22 cellular contexts compared by ENCODE assay signal in the genomic region with DNA sequence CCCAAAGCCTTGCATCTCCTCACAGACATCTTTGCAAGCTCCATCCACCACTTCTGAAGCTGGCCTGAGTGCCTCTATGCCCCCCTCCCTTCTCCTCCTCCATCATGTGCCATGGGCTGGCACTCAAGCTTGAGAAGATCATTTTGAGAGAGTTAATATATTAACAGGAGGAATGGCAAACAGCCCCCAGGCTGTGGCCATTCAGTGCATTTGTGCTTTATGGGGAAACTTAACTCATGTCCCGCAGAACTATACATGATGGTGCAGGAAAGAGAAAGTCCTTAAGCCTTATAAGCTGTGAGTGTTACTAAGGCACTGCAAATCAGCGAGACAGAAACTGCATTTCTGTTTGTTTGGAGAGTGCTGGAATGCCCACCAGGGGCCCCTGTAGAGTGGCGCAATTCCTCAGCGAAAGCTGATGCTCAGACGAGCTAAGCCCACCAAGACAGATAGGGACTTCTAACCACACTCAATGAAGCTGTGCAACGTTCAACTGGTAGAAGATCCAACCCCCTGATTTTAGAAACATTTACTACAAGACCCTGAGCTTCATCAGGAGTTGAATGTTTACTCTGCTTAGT. TPM values are rescaled to one million over a fixed set of nuclear protein-coding genes. Genes with fewer than 3 reads are reported as not detected.
A peak's percentile ranks its signal among the peaks of the same experiment; 100 is the strongest.
DNase-seq lines count a peak whose midpoint lies in the region; ATAC-seq and TF ChIP-seq lines count a peak whose summit lies in the region.
"Had no signal": no experiment of that assay in that cellular context is flagged by ENCODE, and none has a peak within 500 bp of the region (broad histone marks: within the 10 kb centered on the region; RNA-seq: fewer than 3 reads in every experiment).

No MANE protein-coding gene starts in this region.

- H3K4me3 Mint-ChIP-seq in activated CD4-positive, alpha-beta T cell treated with anti-CD3 and anti-CD28 coated beads, Interleukin-2, amount 10 ng/mL, durations not matched to agents 7 days and 5 days: no peak overlapping the region
- H3K4me3 Mint-ChIP-seq in activated CD8-positive, alpha-beta T cell treated with anti-CD3 and anti-CD28 coated beads for 36 hours: no peak overlapping the region
- H3K4me3 Mint-ChIP-seq in activated T-helper 1 cell treated with anti-CD3 and anti-CD28 coated beads, Interleukin-12 subunit alpha, Interleukin-12 subunit beta, Interleukin-2, Interleukin-4 antibody, amounts not matched to agents 30 ng/mL and 10 ng/mL and 1 ng/mL, durations not matched to agents 14 hours and 24 hours and 36 hours: no peak overlapping the region
- H3K4me3 Mint-ChIP-seq: brain; T-helper 2 cell treated with Interferon-gamma antibody and Interleukin-4, amounts not matched to agents 5 μg/mL and 100 μg/mL, for 36 hours had no signal

- peak overlapping the region; percentile 74 for H3K27ac Mint-ChIP-seq in activated CD4-positive, alpha-beta T cell treated with anti-CD3 and anti-CD28 coated beads, Interleukin-2, amount 10 ng/mL, durations not matched to agents 7 days and 5 days
- H3K27ac Mint-ChIP-seq in activated CD8-positive, alpha-beta T cell treated with anti-CD3 and anti-CD28 coated beads for 36 hours: peak overlapping the region; percentile 23
- no peak overlapping the region for H3K27ac Mint-ChIP-seq in activated T-helper 1 cell treated with anti-CD3 and anti-CD28 coated beads, Interleukin-12 subunit alpha, Interleukin-12 subunit beta, Interleukin-2, Interleukin-4 antibody, amounts not matched to agents 30 ng/mL and 10 ng/mL and 1 ng/mL, durations not matched to agents 14 hours and 24 hours and 36 hours

- ATAC-seq in activated CD8-positive, alpha-beta T cell treated with anti-CD3 and anti-CD28 coated beads for 36 hours: no peak
- ATAC-seq in HG03460 (IDR thresholded peaks at IDR 0.05; ENCODE audit: unreplicated experiment): no peak
- ATAC-seq: esophagus mucosa, lower lobe of right lung had no signal

- POLR2A ChIA-PET in activated CD4-positive, alpha-beta T cell treated with anti-CD3 and anti-CD28 coated beads, Interleukin-2, amount 10 ng/mL, durations not matched to agents 7 days and 5 days (lab: Charles Lee): no interaction called here
- POLR2A ChIA-PET in activated CD8-positive, alpha-beta T cell treated with anti-CD3 and anti-CD28 coated beads for 36 hours (lab: Charles Lee): interaction anchor here (1.2 kb wide), 1 partner anchor 16 kb away, joined by 4 read pairs; no protein-coding TSS in a partner anchor

- intact Hi-C loops in activated CD8-positive, alpha-beta T cell treated with anti-CD3 and anti-CD28 coated beads for 36 hours (cut with micrococcal nuclease): no loop called here
- intact Hi-C loops in activated T-helper 1 cell treated with anti-CD3 and anti-CD28 coated beads, Interleukin-12 subunit alpha, Interleukin-12 subunit beta, Interleukin-2, Interleukin-4 antibody, amounts not matched to agents 30 ng/mL and 10 ng/mL and 1 ng/mL, durations not matched to agents 14 hours and 24 hours and 36 hours (cut with micrococcal nuclease): no loop called here

- no peak for TF ChIP-seq CTCF in activated CD8-positive, alpha-beta T cell treated with anti-CD3 and anti-CD28 coated beads for 36 hours (IDR thresholded peaks at IDR 0.05)
- TF ChIP-seq CTCF in fibroblast of villous mesenchyme (IDR thresholded peaks at IDR 0.05; ENCODE audit: insufficient read depth, low read depth, low read length): peak; percentile 42

- H3K9me3 Mint-ChIP-seq in activated CD4-positive, alpha-beta T cell treated with anti-CD3 and anti-CD28 coated beads, Interleukin-2, amount 10 ng/mL, durations not matched to agents 7 days and 5 days: no peaks in the 10 kb centered on the region
- H3K9me3 Mint-ChIP-seq in activated CD8-positive, alpha-beta T cell treated with anti-CD3 and anti-CD28 coated beads for 36 hours: no peaks in the 10 kb centered on the region
- H3K9me3 Mint-ChIP-seq in activated T-helper 1 cell treated with anti-CD3 and anti-CD28 coated beads, Interleukin-12 subunit alpha, Interleukin-12 subunit beta, Interleukin-2, Interleukin-4 antibody, amounts not matched to agents 30 ng/mL and 10 ng/mL and 1 ng/mL, durations not matched to agents 14 hours and 24 hours and 36 hours: no peaks in the 10 kb centered on the region
- H3K9me3 Mint-ChIP-seq: brain; T-helper 2 cell treated with Interferon-gamma antibody and Interleukin-4, amounts not matched to agents 5 μg/mL and 100 μg/mL, for 36 hours had no signal

- no peaks in the 10 kb centered on the region for H3K27me3 Mint-ChIP-seq in activated CD4-positive, alpha-beta T cell treated with anti-CD3 and anti-CD28 coated beads, Interleukin-2, amount 10 ng/mL, durations not matched to agents 7 days and 5 days
- no peaks in the 10 kb centered on the region for H3K27me3 Mint-ChIP-seq in activated CD8-positive, alpha-beta T cell treated with anti-CD3 and anti-CD28 coated beads for 36 hours
- no peaks in the 10 kb centered on the region for H3K27me3 Mint-ChIP-seq in activated T-helper 1 cell treated with anti-CD3 and anti-CD28 coated beads, Interleukin-12 subunit alpha, Interleukin-12 subunit beta, Interleukin-2, Interleukin-4 antibody, amounts not matched to agents 30 ng/mL and 10 ng/mL and 1 ng/mL, durations not matched to agents 14 hours and 24 hours and 36 hours (ENCODE audit: insufficient read depth)
- H3K27me3 Mint-ChIP-seq: brain had no signal

- CTCF ChIA-PET in activated CD4-positive, alpha-beta T cell treated with anti-CD3 and anti-CD28 coated beads, Interleukin-2, amount 10 ng/mL, durations not matched to agents 7 days and 5 days (lab: Charles Lee): interaction anchor here (0.7 to 1.0 kb wide), 2 partner anchors 11 to 30 kb away, joined by 3 to 10 read pairs; no protein-coding TSS in a partner anchor
- CTCF ChIA-PET in activated CD8-positive, alpha-beta T cell treated with anti-CD3 and anti-CD28 coated beads for 36 hours (lab: Charles Lee): interaction anchor here (0.6 to 3.5 kb wide), 5 partner anchors 10 to 1932 kb away, joined by 3 to 12 read pairs (median 8); no protein-coding TSS in a partner anchor

- no peak for DNase-seq in activated CD4-positive, alpha-beta T cell treated with anti-CD3 and anti-CD28 coated beads, Interleukin-2, amount 10 ng/mL, durations not matched to agents 7 days and 5 days
- DNase-seq in activated CD4-positive, alpha-beta T cell treated with anti-CD3 and anti-CD28 coated beads, Interleukin-2, amount 50 U/mL, for 48 hours: no peak
- no peak for DNase-seq in activated CD8-positive, alpha-beta T cell treated with anti-CD3 and anti-CD28 coated beads for 36 hours
- DNase-seq in fibroblast of villous mesenchyme (ENCODE audit: low read depth) (peak; percentile 60), renal cortical epithelial cell (ENCODE audit: low read depth) (peak; percentile 82)
- no peak for DNase-seq in activated CD4-positive, alpha-beta T cell treated with anti-CD3 and anti-CD28 coated beads for 1 hour
- DNase-seq in activated T-helper 1 cell treated with anti-CD3 and anti-CD28 coated beads, Interleukin-12 subunit alpha, Interleukin-12 subunit beta, Interleukin-2, Interleukin-4 antibody, amounts not matched to agents 30 ng/mL and 10 ng/mL and 1 ng/mL, durations not matched to agents 14 hours and 24 hours and 36 hours (ENCODE audit: low spot score): no peak
- DNase-seq: activated CD4-positive, CD25-positive, alpha-beta regulatory T cell; activated CD8-positive, alpha-beta memory T cell treated with anti-CD3 and anti-CD28 coated beads, Interleukin-2, amount 50 U/mL, for 4 hours; activated naive CD4-positive, alpha-beta T cell treated with anti-CD3 and anti-CD28 coated beads, Interleukin-2, amount 50 U/mL, for 16 hours; C1 segment of cervical spinal cord; lower lobe of right lung; NCI-H1105 treated with DMSO at 0.1 percent for 48 hours; NCI-H774; PC-9; SJCRH30; stimulated activated CD8-positive, alpha-beta memory T cell treated with anti-CD3 and anti-CD28 coated beads, Interleukin-4, amount 100 ng/mL, for 48 hours had no signal

- no peak overlapping the region for H3K4me3 ChIP-seq in fibroblast of villous mesenchyme (ENCODE audit: low read depth, low read length)
- H3K4me3 ChIP-seq: lower lobe of right lung, PC-9, SJCRH30 had no signal

- H3K4me1 Mint-ChIP-seq in activated CD4-positive, alpha-beta T cell treated with anti-CD3 and anti-CD28 coated beads, Interleukin-2, amount 10 ng/mL, durations not matched to agents 7 days and 5 days: peaks cover 53% of the 10 kb centered on the region
- H3K4me1 Mint-ChIP-seq in activated CD8-positive, alpha-beta T cell treated with anti-CD3 and anti-CD28 coated beads for 36 hours (ENCODE audit: low read depth): peaks cover 25% of the 10 kb centered on the region
- peaks cover 20% of the 10 kb centered on the region for H3K4me1 Mint-ChIP-seq in activated T-helper 1 cell treated with anti-CD3 and anti-CD28 coated beads, Interleukin-12 subunit alpha, Interleukin-12 subunit beta, Interleukin-2, Interleukin-4 antibody, amounts not matched to agents 30 ng/mL and 10 ng/mL and 1 ng/mL, durations not matched to agents 14 hours and 24 hours and 36 hours (ENCODE audit: low read depth)
- H3K4me1 Mint-ChIP-seq: brain had no signal

- H3K36me3 Mint-ChIP-seq in activated CD4-positive, alpha-beta T cell treated with anti-CD3 and anti-CD28 coated beads, Interleukin-2, amount 10 ng/mL, durations not matched to agents 7 days and 5 days (ENCODE audit: low read depth): peaks cover 87% of the 10 kb centered on the region
- peaks cover 76% of the 10 kb centered on the region for H3K36me3 Mint-ChIP-seq in activated CD8-positive, alpha-beta T cell treated with anti-CD3 and anti-CD28 coated beads for 36 hours (ENCODE audit: low read depth)
- peaks cover 65% of the 10 kb centered on the region for H3K36me3 Mint-ChIP-seq in activated T-helper 1 cell treated with anti-CD3 and anti-CD28 coated beads, Interleukin-12 subunit alpha, Interleukin-12 subunit beta, Interleukin-2, Interleukin-4 antibody, amounts not matched to agents 30 ng/mL and 10 ng/mL and 1 ng/mL, durations not matched to agents 14 hours and 24 hours and 36 hours (ENCODE audit: low read depth)

RNA-seq across cellular contexts. Expression of gene PHLDA2, which starts 26.8 kb away (rescaled TPM):
- total RNA-seq in activated CD4-positive, alpha-beta T cell treated with anti-CD3 and anti-CD28 coated beads, Interleukin-2, amount 10 ng/mL, durations not matched to agents 7 days and 5 days: under 1 TPM; 0.35 to 0.45 TPM
- 1 to 10 TPM; 3.6 to 3.7 TPM for total RNA-seq in activated CD8-positive, alpha-beta T cell treated with anti-CD3 and anti-CD28 coated beads for 36 hours
- 7.3 and 13.2 TPM in 2 replicates for total RNA-seq in fibroblast of villous mesenchyme
- 2.0 and 4.9 TPM in 2 replicates for total RNA-seq in renal cortical epithelial cell
- 25.7 and 28.0 TPM in 2 replicates for total RNA-seq in activated T-helper 1 cell treated with anti-CD3 and anti-CD28 coated beads, Interleukin-12 subunit alpha, Interleukin-12 subunit beta, Interleukin-2, Interleukin-4 antibody, amounts not matched to agents 30 ng/mL and 10 ng/mL and 1 ng/mL, durations not matched to agents 14 hours and 24 hours and 36 hours
- total RNA-seq: SJCRH30, temporal lobe had no signal

RNA-seq across cellular contexts. Expression of gene NAP1L4, which starts 36.1 kb away (rescaled TPM):
- total RNA-seq in activated CD4-positive, alpha-beta T cell treated with anti-CD3 and anti-CD28 coated beads, Interleukin-2, amount 10 ng/mL, durations not matched to agents 7 days and 5 days: 100 to 1,000 TPM; 354 to 367 TPM
- 100 to 1,000 TPM; 212 to 223 TPM for total RNA-seq in activated CD8-positive, alpha-beta T cell treated with anti-CD3 and anti-CD28 coated beads for 36 hours
- total RNA-seq in fibroblast of villous mesenchyme: 87.6 and 121 TPM in 2 replicates
- 144 and 273 TPM in 2 replicates for total RNA-seq in renal cortical epithelial cell
- total RNA-seq in activated T-helper 1 cell treated with anti-CD3 and anti-CD28 coated beads, Interleukin-12 subunit alpha, Interleukin-12 subunit beta, Interleukin-2, Interleukin-4 antibody, amounts not matched to agents 30 ng/mL and 10 ng/mL and 1 ng/mL, durations not matched to agents 14 hours and 24 hours and 36 hours: 284 and 285 TPM in 2 replicates

Comparison
In these comparisons a context has a peak if more than half of its experiments do, and no peak if none do; other contexts are left out.
1. DNase-seq: peak in fibroblast of villous mesenchyme (single experiment) and renal cortical epithelial cell (single experiment); none in activated CD4-positive, alpha-beta T cell treated with anti-CD3 and anti-CD28 coated beads, Interleukin-2, amount 10 ng/mL, durations not matched to agents 7 days and 5 days (single experiment), activated CD4-positive, alpha-beta T cell treated with anti-CD3 and anti-CD28 coated beads, Interleukin-2, amount 50 U/mL, for 48 hours (0 of 2), activated CD8-positive, alpha-beta T cell treated with anti-CD3 and anti-CD28 coated beads for 36 hours (single experiment), activated CD4-positive, alpha-beta T cell treated with anti-CD3 and anti-CD28 coated beads for 1 hour (single experiment) and activated T-helper 1 cell treated with anti-CD3 and anti-CD28 coated beads, Interleukin-12 subunit alpha, Interleukin-12 subunit beta, Interleukin-2, Interleukin-4 antibody, amounts not matched to agents 30 ng/mL and 10 ng/mL and 1 ng/mL, durations not matched to agents 14 hours and 24 hours and 36 hours (single experiment).